ENCODE assay signal across 8 cellular contexts in genomic region chr11:506238-506949, GRCh38. TPM values are rescaled to one million over a fixed set of nuclear protein-coding genes. Genes with fewer than 3 reads are reported as not detected.
DNase-seq lines count a peak whose midpoint lies in the region; ATAC-seq and TF ChIP-seq lines count a peak whose summit lies in the region.

No MANE protein-coding gene starts in this region.

- peak; percentile 100 for DNase-seq in NCI-H1930 (lab: John Stamatoyannopoulos, UW)
- peak; percentile 94 for DNase-seq in T-helper 22 cell (ENCODE audit: low read depth)
- DNase-seq in astrocyte of the cerebellum (ENCODE audit: low read depth) = peak; percentile 93
- DNase-seq in hippocampal formation (lab: John Stamatoyannopoulos, UW) = peak; percentile 90 to 97
- peak; percentile 90 for DNase-seq in renal cortical epithelial cell (ENCODE audit: low read depth)
- DNase-seq in cortex of kidney (lab: John Stamatoyannopoulos, UW) = no peak

- in situ Hi-C loops in astrocyte of the cerebellum (cut with HindIII; ENCODE audit: low sequenced_read_pairs) = no loop called here

- no peak for TF ChIP-seq CTCF in astrocyte of the cerebellum (IDR thresholded peaks at IDR 0.05; ENCODE audit: low read depth, low read length, missing control alignments)

- H3K4me3 ChIP-seq in astrocyte of the cerebellum (ENCODE audit: low read depth, low read length) = peak overlapping the region; percentile 95

- ATAC-seq in GM18502 (IDR thresholded peaks at IDR 0.05; ENCODE audit: poor library complexity, unreplicated experiment) (peak; percentile 67), HG02970 (IDR thresholded peaks at IDR 0.05; ENCODE audit: low FRiP score, unreplicated experiment) (peak; percentile 68)

RNA-seq across cellular contexts. Expression of gene RNH1, which starts 0.6 kb away (rescaled TPM):
- 227 and 230 TPM in 2 replicates for total RNA-seq in renal cortical epithelial cell

RNA-seq across cellular contexts. Expression of gene HRAS, which starts 29.0 kb away (rescaled TPM):
- total RNA-seq in renal cortical epithelial cell = 40.5 and 51.2 TPM in 2 replicates

RNA-seq across cellular contexts. Expression of gene LRRC56, which starts 30.9 kb away (rescaled TPM):
- total RNA-seq in renal cortical epithelial cell = 0.17 and 2.0 TPM in 2 replicates

RNA-seq across cellular contexts. Expression of gene LMNTD2, which starts 54.1 kb away (rescaled TPM):
- 0.69 and 1.7 TPM in 2 replicates for total RNA-seq in renal cortical epithelial cell

RNA-seq across cellular contexts. Expression of gene RASSF7, which starts 54.4 kb away (rescaled TPM):
- 65.7 and 110 TPM in 2 replicates for total RNA-seq in renal cortical epithelial cell
